ENCODE assay signal across 1 cellular context in genomic region chr10:77320852-77321496, GRCh38.
TF ChIP-seq lines count a peak whose summit lies in the region.

No MANE protein-coding gene starts in this region.

TF ChIP-seq in IMR-90, 13 proteins besides CTCF, POLR2A, EP300 and RAD21 (continued from another document):
- TF ChIP-seq FOS (IDR thresholded peaks at IDR 0.05; ENCODE audit: low read depth, low read length) (0 out of 2 replicates have a peak, but pooled peaks have one; percentile 14), RCOR1 (IDR thresholded peaks at IDR 0.05; ENCODE audit: insufficient replicate concordance, low read length) (peak; percentile 54), BHLHE40 (IDR thresholded peaks at IDR 0.05; ENCODE audit: low read depth, low read length) (0 out of 2 replicates have a peak, but pooled peaks have one; percentile 43)
- TF ChIP-seq, protein P1, sequence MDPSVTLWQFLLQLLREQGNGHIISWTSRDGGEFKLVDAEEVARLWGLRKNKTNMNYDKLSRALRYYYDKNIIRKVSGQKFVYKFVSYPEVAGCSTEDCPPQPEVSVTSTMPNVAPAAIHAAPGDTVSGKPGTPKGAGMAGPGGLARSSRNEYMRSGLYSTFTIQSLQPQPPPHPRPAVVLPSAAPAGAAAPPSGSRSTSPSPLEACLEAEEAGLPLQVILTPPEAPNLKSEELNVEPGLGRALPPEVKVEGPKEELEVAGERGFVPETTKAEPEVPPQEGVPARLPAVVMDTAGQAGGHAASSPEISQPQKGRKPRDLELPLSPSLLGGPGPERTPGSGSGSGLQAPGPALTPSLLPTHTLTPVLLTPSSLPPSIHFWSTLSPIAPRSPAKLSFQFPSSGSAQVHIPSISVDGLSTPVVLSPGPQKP (IDR thresholded peaks at IDR 0.05; ENCODE audit: borderline replicate concordance, low read depth, low read length) = no peak
